Comparison of ENCODE assay signal across 8 cellular contexts in the genomic region with DNA sequence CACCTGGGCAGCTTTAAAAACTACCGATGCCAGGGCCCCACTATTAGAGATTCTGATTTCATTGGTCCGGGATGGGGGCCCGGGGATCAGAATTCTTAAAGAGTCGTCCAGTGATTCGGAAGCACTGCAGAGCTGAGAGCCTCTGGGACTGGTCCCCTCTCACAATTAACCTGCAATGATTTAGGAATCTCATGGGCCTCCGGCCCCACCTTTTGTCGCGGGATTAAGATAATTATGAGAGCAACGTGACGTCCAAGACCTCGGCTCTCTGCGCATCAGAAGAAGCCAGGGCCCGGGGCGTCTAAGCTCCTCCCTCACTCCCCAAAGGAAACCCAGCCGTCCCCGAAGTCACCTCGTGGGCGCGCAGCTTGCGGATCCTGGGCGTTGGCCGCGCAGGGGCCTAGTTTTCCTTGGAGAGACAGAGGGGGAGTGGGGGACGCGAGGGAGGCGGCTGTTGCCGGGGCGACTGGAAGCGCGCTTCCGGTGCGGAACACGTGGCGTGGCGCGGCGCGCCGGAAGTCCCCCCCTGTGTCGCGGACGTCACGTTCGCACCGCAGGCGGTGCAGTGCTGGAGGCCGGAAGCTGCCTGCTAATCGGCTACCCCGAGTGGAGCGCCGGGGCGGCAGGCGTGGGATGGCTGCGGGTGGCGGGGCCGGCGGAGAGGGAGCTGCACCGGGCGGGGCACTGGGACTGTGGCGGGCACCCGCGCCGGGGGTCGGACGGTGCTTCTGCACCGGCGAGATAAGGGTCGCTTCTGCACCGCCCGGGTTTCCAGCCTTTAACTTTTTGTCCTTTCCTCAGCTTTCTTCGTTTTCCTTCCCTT. TPM values are rescaled to one million over a fixed set of nuclear protein-coding genes. Genes with fewer than 3 reads are reported as not detected.
DNase-seq lines count a peak whose midpoint lies in the region; ATAC-seq and TF ChIP-seq lines count a peak whose summit lies in the region.

A gene with protein sequence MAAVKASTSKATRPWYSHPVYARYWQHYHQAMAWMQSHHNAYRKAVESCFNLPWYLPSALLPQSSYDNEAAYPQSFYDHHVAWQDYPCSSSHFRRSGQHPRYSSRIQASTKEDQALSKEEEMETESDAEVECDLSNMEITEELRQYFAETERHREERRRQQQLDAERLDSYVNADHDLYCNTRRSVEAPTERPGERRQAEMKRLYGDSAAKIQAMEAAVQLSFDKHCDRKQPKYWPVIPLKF (minus strand): TSS at position 468 of the 823 bp plus-strand sequence. CDS start 8,414 bp downstream, outside the sequence.

- H3K4me1 Mint-ChIP-seq in activated naive CD8-positive, alpha-beta T cell (ENCODE audit: low read depth): peaks cover 33% of the 10 kb centered on the region

- no peak for TF ChIP-seq EP300 in ovary (IDR thresholded peaks at IDR 0.05)

- H3K4me1 ChIP-seq in ovary (ENCODE audit: insufficient read depth): peaks cover 1% of the 10 kb centered on the region
- H3K4me1 ChIP-seq in thymus (ENCODE audit: control insufficient read depth, insufficient read depth, low read length): no peaks in the 10 kb centered on the region

- WGBS in ovary, 3 donors: 1 to 5% (median 1%) methylated on average over 63 to 71 of the region's 71 CpGs
- WGBS in thymus: under 1% methylated on average over 70 of the region's 71 CpGs

- no peaks in the 10 kb centered on the region for H3K27me3 Mint-ChIP-seq in activated naive CD8-positive, alpha-beta T cell

- H3K36me3 ChIP-seq in ovary (no peaks in the 10 kb centered on the region), thymus (ENCODE audit: control insufficient read depth, insufficient read depth) (no peaks in the 10 kb centered on the region)

- peak; percentile 94 for ATAC-seq in SK-N-SH treated with all-trans-retinoic acid at 6 μM for 48 hours

- peak; percentile 70 for TF ChIP-seq POLR2A in NB4 (IDR thresholded peaks at IDR 0.05; ENCODE audit: extremely low read depth, insufficient read length)
- TF ChIP-seq POLR2A in ovary (IDR thresholded peaks at IDR 0.05): peak; percentile 66

- peak within 1 kb of the TSS; percentile 100 for H3K27ac Mint-ChIP-seq in activated naive CD8-positive, alpha-beta T cell

- no peaks in the 10 kb centered on the region for H3K36me3 Mint-ChIP-seq in activated naive CD8-positive, alpha-beta T cell

- H3K9me3 Mint-ChIP-seq in activated naive CD8-positive, alpha-beta T cell (ENCODE audit: low read depth): no peaks in the 10 kb centered on the region

- intact Hi-C loops in head of caudate nucleus (cut with DNase I): loop anchor here (2.0 to 10.0 kb wide), 3 partner anchors 131 to 367 kb away; no protein-coding TSS in a partner anchor
- intact Hi-C loops in ovary (cut with DNase I): loop anchor here (5.0 to 10.0 kb wide), 6 partner anchors 265 to 525 kb away; no protein-coding TSS in a partner anchor

- H3K27ac ChIP-seq in ovary (peak within 1 kb of the TSS in 1 of 2 donors; percentile 57), thymus (ENCODE audit: low read depth) (peak within 1 kb of the TSS; percentile 85)

- H3K9me3 ChIP-seq in ovary (no peaks in the 10 kb centered on the region), thymus (ENCODE audit: control insufficient read depth) (no peaks in the 10 kb centered on the region)

- DNase-seq in GM04503 (ENCODE audit: low read depth) (peak; percentile 61), HFF-Myc (ENCODE audit: extremely low read depth, low read depth) (no peak), NB4 (ENCODE audit: low read depth) (peak; percentile 93), head of caudate nucleus (peak; percentile 57 to 93 (median 87)), ovary (peak; percentile 90 to 96 (median 93))

- no peak for TF ChIP-seq CTCF in HFF-Myc (IDR thresholded peaks at IDR 0.05; ENCODE audit: low read depth, low read length, missing control alignments)
- no peak for TF ChIP-seq CTCF in NB4 (IDR thresholded peaks at IDR 0.05; ENCODE audit: low read depth, low read length)
- TF ChIP-seq CTCF in ovary (IDR thresholded peaks at IDR 0.05): no peak

- peak within 1 kb of the TSS; percentile 100 for H3K4me3 Mint-ChIP-seq in activated naive CD8-positive, alpha-beta T cell

- H3K27me3 ChIP-seq in ovary: no peaks in the 10 kb centered on the region
- H3K27me3 ChIP-seq in thymus (ENCODE audit: control insufficient read depth, insufficient read depth): no peaks in the 10 kb centered on the region

- H3K4me3 ChIP-seq in HFF-Myc (replicated peaks; ENCODE audit: low read depth, low read length): peak within 1 kb of the TSS; percentile 54
- peak within 1 kb of the TSS; percentile 87 for H3K4me3 ChIP-seq in NB4 (ENCODE audit: low read depth, low read length)
- H3K4me3 ChIP-seq in ovary: peak within 1 kb of the TSS; percentile 49
- peak within 1 kb of the TSS; percentile 68 for H3K4me3 ChIP-seq in thymus (ENCODE audit: low read length)

TF ChIP-seq in SK-N-SH treated with all-trans-retinoic acid at 6 μM for 48 hours, 23 proteins besides CTCF, POLR2A, EP300 and RAD21:
- TF ChIP-seq ZNF565 (CRISPR knock-in tag; conservative IDR thresholded peaks at IDR 0.05; ENCODE audit: low read depth) (no peak), TOX (CRISPR knock-in tag; IDR thresholded peaks at IDR 0.05; ENCODE audit: borderline replicate concordance) (no peak), SNAI2 (CRISPR knock-in tag; IDR thresholded peaks at IDR 0.05) (no peak), ISL1 (CRISPR knock-in tag; IDR thresholded peaks at IDR 0.05) (no peak), ARNTL (CRISPR knock-in tag; IDR thresholded peaks at IDR 0.05; ENCODE audit: borderline replicate concordance, low read depth) (no peak), ESRRG (CRISPR knock-in tag; IDR thresholded peaks at IDR 0.05) (no peak), ZNF70 (CRISPR knock-in tag; IDR thresholded peaks at IDR 0.05) (no peak), GLIS3 (CRISPR knock-in tag; IDR thresholded peaks at IDR 0.05) (no peak)
- TF ChIP-seq, protein P1, sequence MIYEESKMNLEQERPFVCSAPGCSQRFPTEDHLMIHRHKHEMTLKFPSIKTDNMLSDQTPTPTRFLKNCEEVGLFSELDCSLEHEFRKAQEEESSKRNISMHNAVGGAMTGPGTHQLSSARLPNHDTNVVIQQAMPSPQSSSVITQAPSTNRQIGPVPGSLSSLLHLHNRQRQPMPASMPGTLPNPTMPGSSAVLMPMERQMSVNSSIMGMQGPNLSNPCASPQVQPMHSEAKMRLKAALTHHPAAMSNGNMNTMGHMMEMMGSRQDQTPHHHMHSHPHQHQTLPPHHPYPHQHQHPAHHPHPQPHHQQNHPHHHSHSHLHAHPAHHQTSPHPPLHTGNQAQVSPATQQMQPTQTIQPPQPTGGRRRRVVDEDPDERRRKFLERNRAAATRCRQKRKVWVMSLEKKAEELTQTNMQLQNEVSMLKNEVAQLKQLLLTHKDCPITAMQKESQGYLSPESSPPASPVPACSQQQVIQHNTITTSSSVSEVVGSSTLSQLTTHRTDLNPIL (CRISPR knock-in tag; IDR thresholded peaks at IDR 0.05; ENCODE audit: low read depth): no peak

RNA-seq across cellular contexts. Expression of the gene that starts here (rescaled TPM):
- total RNA-seq in ovary: 10 to 100 TPM; 18.0 to 24.6 (median 22.4) TPM
- 10 to 100 TPM; 23.8 to 37.1 TPM for polyA plus RNA-seq in ovary
- 20.7 TPM for polyA plus RNA-seq in thymus
